Comparison of ENCODE assay signal across 19 cellular contexts in genomic region chr7:28173531-28173930, GRCh38.
"Had no signal": no experiment of that assay in that cellular context is flagged by ENCODE, and none has a peak within 500 bp of the region (broad histone marks: within the 10 kb centered on the region; RNA-seq: fewer than 3 reads in every experiment).

No MANE protein-coding gene starts in this region.

- H3K9me3 Mint-ChIP-seq: activated CD4-positive, alpha-beta T cell treated with anti-CD3 and anti-CD28 coated beads, Interleukin-2, amount 10 ng/mL, durations not matched to agents 7 days and 5 days; activated T-helper 1 cell treated with anti-CD3 and anti-CD28 coated beads, Interleukin-12 subunit alpha, Interleukin-12 subunit beta, Interleukin-2, Interleukin-4 antibody, amounts not matched to agents 30 ng/mL and 10 ng/mL and 1 ng/mL, durations not matched to agents 14 hours and 24 hours and 36 hours; central memory CD8-positive, alpha-beta T cell; T-cell had no signal

- H3K4me3 Mint-ChIP-seq: activated CD4-positive, alpha-beta T cell treated with anti-CD3 and anti-CD28 coated beads, Interleukin-2, amount 10 ng/mL, durations not matched to agents 7 days and 5 days; activated CD8-positive, alpha-beta T cell treated with anti-CD3 and anti-CD28 coated beads, Interleukin-2, amount 10 ng/mL, durations not matched to agents 7 days and 5 days; activated naive CD8-positive, alpha-beta T cell; activated T-helper 1 cell treated with anti-CD3 and anti-CD28 coated beads, Interleukin-12 subunit alpha, Interleukin-12 subunit beta, Interleukin-2, Interleukin-4 antibody, amounts not matched to agents 30 ng/mL and 10 ng/mL and 1 ng/mL, durations not matched to agents 14 hours and 24 hours and 36 hours; central memory CD8-positive, alpha-beta T cell; T-cell had no signal

- H3K27me3 Mint-ChIP-seq: activated CD4-positive, alpha-beta T cell treated with anti-CD3 and anti-CD28 coated beads, Interleukin-2, amount 10 ng/mL, durations not matched to agents 7 days and 5 days; activated naive CD8-positive, alpha-beta T cell; central memory CD8-positive, alpha-beta T cell; T-cell had no signal

- H3K27ac Mint-ChIP-seq: activated CD4-positive, alpha-beta T cell treated with anti-CD3 and anti-CD28 coated beads, Interleukin-2, amount 10 ng/mL, durations not matched to agents 7 days and 5 days; activated CD8-positive, alpha-beta T cell treated with anti-CD3 and anti-CD28 coated beads, Interleukin-2, amount 10 ng/mL, durations not matched to agents 7 days and 5 days had no signal

- ATAC-seq: activated CD8-positive, alpha-beta T cell treated with anti-CD3 and anti-CD28 coated beads, Interleukin-2, amount 10 ng/mL, durations not matched to agents 7 days and 5 days; gastrocnemius medialis; stimulated activated naive CD8-positive, alpha-beta T cell treated with anti-CD3 and anti-CD28 coated beads, Interleukin-15, Interleukin-2, amounts not matched to agents 100 U/mL and 50 U/mL, for 24 hours; T-cell had no signal

- DNase-seq: activated CD4-positive, alpha-beta T cell treated with anti-CD3 and anti-CD28 coated beads, Interleukin-2, amount 10 ng/mL, durations not matched to agents 7 days and 5 days; activated CD4-positive, CD25-positive, alpha-beta regulatory T cell treated with anti-CD3 and anti-CD28 coated beads, Interleukin-2, amount 50 U/mL, for 72 hours; activated CD8-positive, alpha-beta T cell treated with anti-CD3 and anti-CD28 coated beads, Interleukin-2, amount 10 ng/mL, durations not matched to agents 7 days and 5 days; activated naive CD4-positive, alpha-beta T cell; adrenal gland; esophagus squamous epithelium; gastrocnemius medialis; mammary epithelial cell; occipital lobe; retina; spleen; stimulated activated CD4-positive, alpha-beta T cell treated with anti-CD3 and anti-CD28 coated beads, Interleukin-4, amount 100 ng/mL, for 4 hours; stimulated activated naive CD8-positive, alpha-beta T cell treated with anti-CD3 and anti-CD28 coated beads, Interleukin-15, Interleukin-2, amounts not matched to agents 100 U/mL and 50 U/mL, for 24 hours; T-cell; upper lobe of left lung; WERI-Rb-1 had no signal
